In the genomic region with DNA sequence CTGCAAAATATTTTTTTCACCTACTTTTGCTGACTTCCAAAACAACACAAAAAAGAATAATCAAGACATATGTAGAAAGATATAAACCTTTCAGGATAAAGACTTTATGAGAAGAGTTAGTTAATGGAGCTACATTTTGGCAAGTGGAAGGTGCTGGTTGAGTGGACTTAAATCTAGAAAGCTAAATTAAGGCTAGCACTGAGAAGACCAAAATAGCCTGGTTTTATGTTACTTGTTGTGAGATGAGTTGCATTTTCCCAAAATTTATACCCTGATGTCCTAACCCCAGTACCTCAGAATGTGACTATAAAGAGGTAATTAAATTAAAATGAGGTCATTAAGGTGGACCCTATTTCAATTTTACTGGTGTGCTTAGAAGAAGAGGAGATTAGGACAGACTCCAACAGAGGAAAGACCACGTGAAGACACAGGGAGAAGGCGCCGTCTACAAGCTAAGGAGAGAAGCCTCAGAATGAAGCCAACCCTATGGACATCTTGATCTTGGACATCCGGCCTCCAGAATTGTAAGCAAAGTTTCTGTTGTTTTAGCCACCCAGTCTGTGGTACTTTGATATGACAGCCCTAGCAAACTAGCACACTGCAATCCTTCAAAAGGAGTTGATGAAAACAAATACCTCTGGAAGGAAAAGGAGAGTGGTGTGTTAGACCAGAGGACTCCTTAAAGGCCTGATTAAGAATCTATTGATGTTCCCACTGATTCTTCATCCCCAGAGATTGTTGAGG, we compare ENCODE assay signal across 34 cellular contexts.
"Had no signal": no experiment of that assay in that cellular context is flagged by ENCODE, and none has a peak within 500 bp of the region (broad histone marks: within the 10 kb centered on the region; RNA-seq: fewer than 3 reads in every experiment).

No MANE protein-coding gene starts in this region.

- DNase-seq: activated B cell treated with CpG ODN at 0.5 μM for 24 hours; activated CD4-positive, alpha-beta memory T cell treated with anti-CD3 and anti-CD28 coated beads, Interleukin-2, amount 10 ng/mL, durations not matched to agents 7 days and 5 days; activated CD4-positive, alpha-beta T cell treated with anti-CD3 and anti-CD28 coated beads for 4 hours; activated CD4-positive, CD25-positive, alpha-beta regulatory T cell treated with anti-CD3 and anti-CD28 coated beads, Interleukin-2, amount 50 U/mL, for 72 hours; activated CD8-positive, alpha-beta memory T cell treated with anti-CD3 and anti-CD28 coated beads for 24 hours; activated CD8-positive, alpha-beta memory T cell treated with anti-CD3 and anti-CD28 coated beads, Interleukin-2, amount 10 ng/mL, durations not matched to agents 7 days and 5 days; activated CD8-positive, alpha-beta memory T cell treated with anti-CD3 and anti-CD28 coated beads, Interleukin-2, amount 50 U/mL, for 48 hours; activated effector memory CD4-positive, alpha-beta T cell treated with Interleukin-2 at 50 U/mL for 16 hours; activated naive CD4-positive, alpha-beta T cell treated with anti-CD3 and anti-CD28 coated beads, Interleukin-2, amount 10 ng/mL, durations not matched to agents 7 days and 5 days; activated naive CD8-positive, alpha-beta T cell treated with anti-CD3 and anti-CD28 coated beads, Interleukin-2, amount 50 U/mL, for 24 hours; activated T-cell treated with anti-CD3 and anti-CD28 coated beads, Interleukin-2, amount 50 U/mL, for 48 hours; amniotic stem cell; Karpas-422; KBM-7; NCI-H1105; NCI-H1417 treated with DMSO at 0.1 percent for 48 hours; NCI-H187 treated with DMSO at 0.1 percent for 48 hours; NCI-H2081; NCI-H226; NCI-H446 treated with DMSO at 0.1 percent for 48 hours; NK-92 treated with Interleukin-12 subunit alpha and Interleukin-12 subunit beta, amount 100 ng/mL, for 24 hours; PC-3; Peyer's patch; RPMI8226; SHP77 treated with DMSO at 0.1 percent for 48 hours; T-cell; T-helper 2 cell; T-helper 9 cell had no signal

- H3K4me3 Mint-ChIP-seq: activated B cell treated with CpG ODN at 0.5 μM for 24 hours; activated CD4-positive, alpha-beta memory T cell treated with anti-CD3 and anti-CD28 coated beads, Interleukin-2, amount 10 ng/mL, durations not matched to agents 7 days and 5 days; activated CD8-positive, alpha-beta memory T cell treated with anti-CD3 and anti-CD28 coated beads, Interleukin-2, amount 10 ng/mL, durations not matched to agents 7 days and 5 days; activated naive CD4-positive, alpha-beta T cell treated with anti-CD3 and anti-CD28 coated beads, Interleukin-2, amount 10 ng/mL, durations not matched to agents 7 days and 5 days; activated naive CD8-positive, alpha-beta T cell; activated naive CD8-positive, alpha-beta T cell treated with anti-CD3 and anti-CD28 coated beads, Interleukin-2, amount 50 U/mL, for 24 hours; T-cell had no signal

- H3K9me3 Mint-ChIP-seq: activated B cell treated with CpG ODN at 0.5 μM for 24 hours; activated CD4-positive, alpha-beta memory T cell treated with anti-CD3 and anti-CD28 coated beads, Interleukin-2, amount 10 ng/mL, durations not matched to agents 7 days and 5 days; activated naive CD4-positive, alpha-beta T cell treated with anti-CD3 and anti-CD28 coated beads, Interleukin-2, amount 10 ng/mL, durations not matched to agents 7 days and 5 days; activated naive CD8-positive, alpha-beta T cell treated with anti-CD3 and anti-CD28 coated beads, Interleukin-2, amount 50 U/mL, for 24 hours; T-cell had no signal

- H3K27ac ChIP-seq: cardiac muscle cell, Peyer's patch, SJSA1, VCaP had no signal

- H3K27me3 Mint-ChIP-seq: activated naive CD8-positive, alpha-beta T cell; activated naive CD8-positive, alpha-beta T cell treated with anti-CD3 and anti-CD28 coated beads, Interleukin-2, amount 50 U/mL, for 24 hours had no signal

- H3K36me3 Mint-ChIP-seq: activated CD8-positive, alpha-beta memory T cell treated with anti-CD3 and anti-CD28 coated beads, Interleukin-2, amount 10 ng/mL, durations not matched to agents 7 days and 5 days; activated naive CD4-positive, alpha-beta T cell treated with anti-CD3 and anti-CD28 coated beads, Interleukin-2, amount 10 ng/mL, durations not matched to agents 7 days and 5 days; activated naive CD8-positive, alpha-beta T cell; T-cell had no signal

- H3K4me3 ChIP-seq: ascending aorta, cardiac muscle cell, Peyer's patch, SJSA1 had no signal

- H3K9me3 ChIP-seq: ascending aorta, Peyer's patch, SJSA1 had no signal

- ATAC-seq: activated CD8-positive, alpha-beta memory T cell treated with anti-CD3 and anti-CD28 coated beads, Interleukin-2, amount 10 ng/mL, durations not matched to agents 7 days and 5 days; activated naive CD8-positive, alpha-beta T cell treated with anti-CD3 and anti-CD28 coated beads, Interleukin-2, amount 50 U/mL, for 24 hours; PC-3; SK-N-SH treated with all-trans-retinoic acid at 6 μM for 48 hours; T-cell had no signal

- H3K27ac Mint-ChIP-seq: activated B cell treated with CpG ODN at 0.5 μM for 24 hours; activated CD4-positive, alpha-beta memory T cell treated with anti-CD3 and anti-CD28 coated beads, Interleukin-2, amount 10 ng/mL, durations not matched to agents 7 days and 5 days; activated CD8-positive, alpha-beta memory T cell treated with anti-CD3 and anti-CD28 coated beads, Interleukin-2, amount 10 ng/mL, durations not matched to agents 7 days and 5 days; activated naive CD4-positive, alpha-beta T cell treated with anti-CD3 and anti-CD28 coated beads, Interleukin-2, amount 10 ng/mL, durations not matched to agents 7 days and 5 days; activated naive CD8-positive, alpha-beta T cell; activated naive CD8-positive, alpha-beta T cell treated with anti-CD3 and anti-CD28 coated beads, Interleukin-2, amount 50 U/mL, for 24 hours; T-cell had no signal

- H3K36me3 ChIP-seq: ascending aorta, cardiac muscle cell, Peyer's patch, SJSA1 had no signal

- H3K4me1 ChIP-seq: ascending aorta, Peyer's patch, SJSA1 had no signal

- H3K27me3 ChIP-seq: ascending aorta, cardiac muscle cell, Peyer's patch, SJSA1 had no signal

- H3K4me1 Mint-ChIP-seq: activated CD4-positive, alpha-beta memory T cell treated with anti-CD3 and anti-CD28 coated beads, Interleukin-2, amount 10 ng/mL, durations not matched to agents 7 days and 5 days; activated CD8-positive, alpha-beta memory T cell treated with anti-CD3 and anti-CD28 coated beads, Interleukin-2, amount 10 ng/mL, durations not matched to agents 7 days and 5 days; activated naive CD4-positive, alpha-beta T cell treated with anti-CD3 and anti-CD28 coated beads, Interleukin-2, amount 10 ng/mL, durations not matched to agents 7 days and 5 days; T-cell had no signal
